ENCODE assay signal across 3 cellular contexts in the genomic region with DNA sequence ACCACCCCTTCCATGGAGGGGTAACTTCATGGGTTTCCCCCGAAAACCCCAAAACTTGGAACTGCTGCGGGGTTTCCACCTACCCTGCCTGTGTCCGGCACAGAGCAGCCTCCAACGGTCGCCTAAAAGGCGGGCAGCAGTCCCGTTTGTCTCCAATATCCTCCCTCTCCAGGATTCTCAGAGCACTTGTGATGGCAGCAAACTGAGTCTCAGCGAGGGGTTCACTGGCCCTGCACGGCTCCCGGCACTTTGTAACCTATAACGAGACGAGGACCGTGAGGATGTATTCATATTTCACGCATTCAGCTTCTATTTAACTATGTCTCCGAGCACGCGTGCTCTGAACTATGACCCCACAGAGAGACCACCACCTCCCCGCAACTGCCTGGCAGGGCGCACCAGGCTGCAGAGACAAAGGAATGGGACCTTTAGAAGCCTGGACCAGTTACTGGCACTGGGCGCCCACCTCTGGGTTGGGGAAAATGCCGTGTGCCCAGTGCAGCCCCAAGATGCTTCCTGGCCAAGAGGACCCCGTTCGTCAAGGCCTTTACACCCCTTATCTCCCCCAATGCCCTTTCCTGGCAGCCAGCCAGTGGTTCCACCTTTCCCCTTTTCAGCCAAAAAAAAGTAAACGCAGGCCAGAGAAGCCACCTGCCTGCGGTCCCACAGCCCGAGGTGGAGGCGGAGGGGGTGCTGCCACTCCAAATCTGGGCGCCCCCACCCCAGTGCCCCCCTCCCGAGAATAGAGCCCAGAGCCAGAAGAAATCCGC.
TF ChIP-seq lines count a peak whose summit lies in the region.

No MANE protein-coding gene starts in this region.

TF ChIP-seq in SK-N-SH, 30 proteins besides CTCF, POLR2A, EP300 and RAD21 (continues in another document):
- TF ChIP-seq MXI1 (IDR thresholded peaks at IDR 0.05; ENCODE audit: low read depth, low read length) (no peak), CHD2 (IDR thresholded peaks at IDR 0.05; ENCODE audit: low read length, partially characterized antibody) (no peak), NRF1 (IDR thresholded peaks at IDR 0.05; ENCODE audit: low read depth, low read length) (no peak), USF1 (IDR thresholded peaks at IDR 0.05; ENCODE audit: borderline replicate concordance, low read depth) (no peak), RFX5 (IDR thresholded peaks at IDR 0.05; ENCODE audit: low read length) (no peak), FOXM1 (IDR thresholded peaks at IDR 0.05; ENCODE audit: low read depth) (no peak), IRF3 (IDR thresholded peaks at IDR 0.05; ENCODE audit: low read depth, low read length) (no peak), TEAD4 (IDR thresholded peaks at IDR 0.05; ENCODE audit: borderline replicate concordance, insufficient read depth) (no peak), RCOR1 (IDR thresholded peaks at IDR 0.05; ENCODE audit: low read length) (no peak), YY1 (IDR thresholded peaks at IDR 0.05; ENCODE audit: low read depth) (no peak), GATA2 (CRISPR knock-in tag; IDR thresholded peaks at IDR 0.05) (no peak), POLR2AphosphoS5 (IDR thresholded peaks at IDR 0.05; ENCODE audit: low read depth, low read length) (no peak), MEF2A (IDR thresholded peaks at IDR 0.05; ENCODE audit: borderline replicate concordance, low read depth) (no peak)
- TF ChIP-seq, protein P1, sequence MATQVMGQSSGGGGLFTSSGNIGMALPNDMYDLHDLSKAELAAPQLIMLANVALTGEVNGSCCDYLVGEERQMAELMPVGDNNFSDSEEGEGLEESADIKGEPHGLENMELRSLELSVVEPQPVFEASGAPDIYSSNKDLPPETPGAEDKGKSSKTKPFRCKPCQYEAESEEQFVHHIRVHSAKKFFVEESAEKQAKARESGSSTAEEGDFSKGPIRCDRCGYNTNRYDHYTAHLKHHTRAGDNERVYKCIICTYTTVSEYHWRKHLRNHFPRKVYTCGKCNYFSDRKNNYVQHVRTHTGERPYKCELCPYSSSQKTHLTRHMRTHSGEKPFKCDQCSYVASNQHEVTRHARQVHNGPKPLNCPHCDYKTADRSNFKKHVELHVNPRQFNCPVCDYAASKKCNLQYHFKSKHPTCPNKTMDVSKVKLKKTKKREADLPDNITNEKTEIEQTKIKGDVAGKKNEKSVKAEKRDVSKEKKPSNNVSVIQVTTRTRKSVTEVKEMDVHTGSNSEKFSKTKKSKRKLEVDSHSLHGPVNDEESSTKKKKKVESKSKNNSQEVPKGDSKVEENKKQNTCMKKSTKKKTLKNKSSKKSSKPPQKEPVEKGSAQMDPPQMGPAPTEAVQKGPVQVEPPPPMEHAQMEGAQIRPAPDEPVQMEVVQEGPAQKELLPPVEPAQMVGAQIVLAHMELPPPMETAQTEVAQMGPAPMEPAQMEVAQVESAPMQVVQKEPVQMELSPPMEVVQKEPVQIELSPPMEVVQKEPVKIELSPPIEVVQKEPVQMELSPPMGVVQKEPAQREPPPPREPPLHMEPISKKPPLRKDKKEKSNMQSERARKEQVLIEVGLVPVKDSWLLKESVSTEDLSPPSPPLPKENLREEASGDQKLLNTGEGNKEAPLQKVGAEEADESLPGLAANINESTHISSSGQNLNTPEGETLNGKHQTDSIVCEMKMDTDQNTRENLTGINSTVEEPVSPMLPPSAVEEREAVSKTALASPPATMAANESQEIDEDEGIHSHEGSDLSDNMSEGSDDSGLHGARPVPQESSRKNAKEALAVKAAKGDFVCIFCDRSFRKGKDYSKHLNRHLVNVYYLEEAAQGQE (IDR thresholded peaks at IDR 0.05; ENCODE audit: low read depth, low read length) = no peak

TF ChIP-seq in SK-N-SH treated with all-trans-retinoic acid at 6 μM for 48 hours, 23 proteins besides CTCF, POLR2A, EP300 and RAD21 (continues in another document):
- TF ChIP-seq ZFP3 (CRISPR knock-in tag; IDR thresholded peaks at IDR 0.05) (no peak), ISL1 (CRISPR knock-in tag; IDR thresholded peaks at IDR 0.05) (no peak), RARB (CRISPR knock-in tag; IDR thresholded peaks at IDR 0.05) (no peak), PPARA (CRISPR knock-in tag; IDR thresholded peaks at IDR 0.05; ENCODE audit: borderline replicate concordance) (no peak), ARNTL (CRISPR knock-in tag; IDR thresholded peaks at IDR 0.05; ENCODE audit: borderline replicate concordance, low read depth) (no peak), ZNF70 (CRISPR knock-in tag; IDR thresholded peaks at IDR 0.05) (no peak), CREB5 (CRISPR knock-in tag; IDR thresholded peaks at IDR 0.05; ENCODE audit: low read depth) (no peak), TCF4 (CRISPR knock-in tag; IDR thresholded peaks at IDR 0.05; ENCODE audit: borderline replicate concordance) (no peak), POU6F1 (CRISPR knock-in tag; IDR thresholded peaks at IDR 0.05; ENCODE audit: borderline replicate concordance, low read depth) (no peak), ZNF565 (CRISPR knock-in tag; conservative IDR thresholded peaks at IDR 0.05; ENCODE audit: low read depth) (no peak)
- TF ChIP-seq, protein P2, sequence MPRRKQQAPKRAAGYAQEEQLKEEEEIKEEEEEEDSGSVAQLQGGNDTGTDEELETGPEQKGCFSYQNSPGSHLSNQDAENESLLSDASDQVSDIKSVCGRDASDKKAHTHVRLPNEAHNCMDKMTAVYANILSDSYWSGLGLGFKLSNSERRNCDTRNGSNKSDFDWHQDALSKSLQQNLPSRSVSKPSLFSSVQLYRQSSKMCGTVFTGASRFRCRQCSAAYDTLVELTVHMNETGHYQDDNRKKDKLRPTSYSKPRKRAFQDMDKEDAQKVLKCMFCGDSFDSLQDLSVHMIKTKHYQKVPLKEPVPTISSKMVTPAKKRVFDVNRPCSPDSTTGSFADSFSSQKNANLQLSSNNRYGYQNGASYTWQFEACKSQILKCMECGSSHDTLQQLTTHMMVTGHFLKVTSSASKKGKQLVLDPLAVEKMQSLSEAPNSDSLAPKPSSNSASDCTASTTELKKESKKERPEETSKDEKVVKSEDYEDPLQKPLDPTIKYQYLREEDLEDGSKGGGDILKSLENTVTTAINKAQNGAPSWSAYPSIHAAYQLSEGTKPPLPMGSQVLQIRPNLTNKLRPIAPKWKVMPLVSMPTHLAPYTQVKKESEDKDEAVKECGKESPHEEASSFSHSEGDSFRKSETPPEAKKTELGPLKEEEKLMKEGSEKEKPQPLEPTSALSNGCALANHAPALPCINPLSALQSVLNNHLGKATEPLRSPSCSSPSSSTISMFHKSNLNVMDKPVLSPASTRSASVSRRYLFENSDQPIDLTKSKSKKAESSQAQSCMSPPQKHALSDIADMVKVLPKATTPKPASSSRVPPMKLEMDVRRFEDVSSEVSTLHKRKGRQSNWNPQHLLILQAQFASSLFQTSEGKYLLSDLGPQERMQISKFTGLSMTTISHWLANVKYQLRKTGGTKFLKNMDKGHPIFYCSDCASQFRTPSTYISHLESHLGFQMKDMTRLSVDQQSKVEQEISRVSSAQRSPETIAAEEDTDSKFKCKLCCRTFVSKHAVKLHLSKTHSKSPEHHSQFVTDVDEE (CRISPR knock-in tag; IDR thresholded peaks at IDR 0.05) = no peak

TF ChIP-seq in K562, 482 proteins besides CTCF, POLR2A, EP300 and RAD21:
- TF ChIP-seq NFIC (IDR thresholded peaks at IDR 0.05) (peak; percentile 70), PHB (CRISPR knock-in tag; IDR thresholded peaks at IDR 0.05) (no peak)
